In the genomic region with DNA sequence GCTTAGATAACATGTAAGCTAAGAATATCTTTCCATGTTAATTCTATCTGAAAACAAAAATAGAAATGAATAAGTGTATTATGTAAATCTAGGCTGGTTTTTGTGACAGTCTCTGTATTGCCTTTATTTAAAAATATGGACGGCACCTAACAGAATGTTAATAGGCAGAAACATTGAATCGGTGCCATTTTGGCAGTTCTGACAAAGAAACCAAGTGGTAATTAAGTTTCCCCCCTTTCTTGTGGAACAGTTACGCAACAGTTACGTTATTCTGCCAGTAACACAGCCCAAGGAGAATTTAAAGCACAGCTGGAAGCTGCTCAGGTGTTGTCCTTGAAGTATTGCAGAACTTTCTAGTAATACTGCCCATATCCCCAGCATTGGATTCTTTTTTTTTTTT, we compare ENCODE assay signal across 19 cellular contexts. TPM values are rescaled to one million over a fixed set of nuclear protein-coding genes. Genes with fewer than 3 reads are reported as not detected.
DNase-seq lines count a peak whose midpoint lies in the region; ATAC-seq and TF ChIP-seq lines count a peak whose summit lies in the region.
"Had no signal": no experiment of that assay in that cellular context is flagged by ENCODE, and none has a peak within 500 bp of the region (broad histone marks: within the 10 kb centered on the region; RNA-seq: fewer than 3 reads in every experiment).

No MANE protein-coding gene starts in this region.

- no peaks in the 10 kb centered on the region for H3K27me3 ChIP-seq in subcutaneous abdominal adipose tissue (ENCODE audit: control insufficient read depth in 5 of 5, insufficient read depth in 4 of 5, low read length in 5 of 5)
- H3K27me3 ChIP-seq: BE2C had no signal

- TF ChIP-seq CTCF in NB4 (IDR thresholded peaks at IDR 0.05; ENCODE audit: low read depth, low read length), result no peak
- no peak for TF ChIP-seq CTCF in foreskin fibroblast (IDR thresholded peaks at IDR 0.05; ENCODE audit: low read depth, low read length)

- DNase-seq in NB4 (ENCODE audit: low read depth), result peak; percentile 59
- peak in 10 of 61 donors; percentile 8 to 70 (median 24) for DNase-seq in caudate nucleus (lab: John Stamatoyannopoulos, UW)
- DNase-seq in iris pigment epithelial cell (ENCODE audit: low read depth), result peak; percentile 31
- no peak for DNase-seq in activated naive CD4-positive, alpha-beta T cell treated with anti-CD3 and anti-CD28 coated beads, Interleukin-2, amount 50 U/mL, for 72 hours (ENCODE audit: low spot score in 2 of 2)
- no peak for DNase-seq in foreskin fibroblast
- DNase-seq in activated naive CD4-positive, alpha-beta T cell (lab: John Stamatoyannopoulos, UW), result no peak
- DNase-seq: activated CD4-positive, alpha-beta T cell treated with anti-CD3 and anti-CD28 coated beads for 36 hours; activated naive CD4-positive, alpha-beta T cell treated with anti-CD3 and anti-CD28 coated beads, Interleukin-2, amount 50 U/mL, for 16 hours; BE2C; HFFc6; islet precursor cell; mucosa of descending colon; NCI-H1417 treated with DMSO at 0.1 percent for 48 hours; NCI-H226; T1000 had no signal

- H3K9ac ChIP-seq in subcutaneous abdominal adipose tissue (ENCODE audit: low read length in 5 of 5), result no peak overlapping the region
- H3K9ac ChIP-seq: KMS-11 had no signal

- H3K9me3 ChIP-seq in subcutaneous abdominal adipose tissue (ENCODE audit: control insufficient read depth in 5 of 5, low read length in 5 of 5), result no peaks in the 10 kb centered on the region
- H3K9me3 ChIP-seq: BE2C had no signal

- no peak for TF ChIP-seq POLR2A in NB4 (IDR thresholded peaks at IDR 0.05; ENCODE audit: extremely low read depth, insufficient read length)

- ATAC-seq in activated naive CD4-positive, alpha-beta T cell treated with anti-CD3 and anti-CD28 coated beads, Interleukin-2, amount 50 U/mL, for 72 hours, result no peak
- no peak for ATAC-seq in GM18873 (IDR thresholded peaks at IDR 0.05; ENCODE audit: low FRiP score, unreplicated experiment)
- ATAC-seq: activated CD4-positive, alpha-beta T cell treated with anti-CD3 and anti-CD28 coated beads for 36 hours; mucosa of descending colon had no signal

- H3K27ac ChIP-seq in caudate nucleus (ENCODE audit: low read depth, low read length) (peak overlapping the region; percentile 74), subcutaneous abdominal adipose tissue (ENCODE audit: low read depth, low read length) (peak overlapping the region; percentile 11)
- H3K27ac ChIP-seq: HL-60, KMS-11 had no signal

- H3K36me3 Mint-ChIP-seq in activated naive CD4-positive, alpha-beta T cell treated with anti-CD3 and anti-CD28 coated beads, Interleukin-2, amount 50 U/mL, for 72 hours, result peaks cover 0 to 10% of the 10 kb centered on the region in 2 donors

- no peak overlapping the region for H3K4me3 ChIP-seq in NB4 (ENCODE audit: low read depth, low read length)
- H3K4me3 ChIP-seq in subcutaneous abdominal adipose tissue (ENCODE audit: low read depth in 1 of 5, low read length in 5 of 5), result no peak overlapping the region
- no peak overlapping the region for H3K4me3 ChIP-seq in foreskin fibroblast (ENCODE audit: low read depth in 1 of 2, low read length in 2 of 2)
- H3K4me3 ChIP-seq: mucosa of descending colon had no signal

- peaks cover 3 to 19% (median 8%) of the 10 kb centered on the region in 5 donors for H3K36me3 ChIP-seq in subcutaneous abdominal adipose tissue (ENCODE audit: control insufficient read depth in 5 of 5, insufficient read depth in 5 of 5, low read length in 5 of 5)
- H3K36me3 ChIP-seq: BE2C had no signal

- peaks cover 1 to 20% (median 9%) of the 10 kb centered on the region in 5 donors for H3K4me1 ChIP-seq in subcutaneous abdominal adipose tissue (ENCODE audit: control insufficient read depth in 5 of 5, insufficient read depth in 5 of 5, low read length in 5 of 5)
- H3K4me1 ChIP-seq: BE2C had no signal

- no peaks in the 10 kb centered on the region for H3K9me3 Mint-ChIP-seq in activated naive CD4-positive, alpha-beta T cell treated with anti-CD3 and anti-CD28 coated beads, Interleukin-2, amount 50 U/mL, for 72 hours
- H3K9me3 Mint-ChIP-seq: HFFc6 had no signal

- H3K27ac Mint-ChIP-seq in activated naive CD4-positive, alpha-beta T cell treated with anti-CD3 and anti-CD28 coated beads, Interleukin-2, amount 50 U/mL, for 72 hours, result no peak overlapping the region
- H3K27ac Mint-ChIP-seq: activated CD4-positive, alpha-beta T cell treated with anti-CD3 and anti-CD28 coated beads for 36 hours; HFFc6 had no signal

RNA-seq across cellular contexts. Expression of a gene that starts 21.5 kb away (rescaled TPM):
- total RNA-seq in activated naive CD4-positive, alpha-beta T cell treated with anti-CD3 and anti-CD28 coated beads, Interleukin-2, amount 50 U/mL, for 72 hours, result 10 to 100 TPM; 23.4 to 27.4 TPM

Comparison
In these comparisons a context has a peak if more than half of its experiments do, and no peak if none do; other contexts are left out.
1. DNase-seq: peak in NB4 (single experiment) and iris pigment epithelial cell (single experiment); none in activated naive CD4-positive, alpha-beta T cell treated with anti-CD3 and anti-CD28 coated beads, Interleukin-2, amount 50 U/mL, for 72 hours (0 of 2), foreskin fibroblast (0 of 2) and activated naive CD4-positive, alpha-beta T cell (0 of 4).